In genomic region chr3:70064194-70064787, GRCh38 we compare ENCODE assay signal across 8 cellular contexts.
DNase-seq lines count a peak whose midpoint lies in the region; ATAC-seq and TF ChIP-seq lines count a peak whose summit lies in the region.

No MANE protein-coding gene starts in this region.

- H4K20me1 ChIP-seq in PC-3 (ENCODE audit: low read length), result no peaks in the 10 kb centered on the region

- no peaks in the 10 kb centered on the region for H3K27me3 ChIP-seq in HAP-1 (ENCODE audit: low read depth)
- H3K27me3 ChIP-seq in PC-3 (ENCODE audit: low read length), result peaks cover 25% of the 10 kb centered on the region

- H3K79me2 ChIP-seq in PC-3 (ENCODE audit: low read length), result no peaks in the 10 kb centered on the region

- H3K9me3 ChIP-seq in HAP-1, result no peaks in the 10 kb centered on the region
- no peaks in the 10 kb centered on the region for H3K9me3 ChIP-seq in PC-3 (ENCODE audit: low read length)

- intact Hi-C loops in PC-3 (cut with micrococcal nuclease), result loop anchor here (1.0 to 10.0 kb wide), 2 partner anchors 295 to 1591 kb away; no protein-coding TSS in a partner anchor

- H3K4me3 ChIP-seq in HAP-1 (no peak overlapping the region), PC-3 (ENCODE audit: low read length) (no peak overlapping the region), epithelial cell of proximal tubule (ENCODE audit: low read depth, low read length) (no peak overlapping the region)

- CTCF ChIA-PET in PC-3 (lab: Charles Lee), result no interaction called here

- in situ Hi-C loops in HAP-1 (cut with MboI; ENCODE audit: low sequenced_read_pairs), result loop anchor here (10.0 kb wide), 1 partner anchor 1591 kb away; no protein-coding TSS in a partner anchor

- no peak overlapping the region for H3K27ac ChIP-seq in PC-3 (ENCODE audit: low read length)

- H3K9me2 ChIP-seq in PC-3 (replicated peaks; ENCODE audit: low read length), result no peaks in the 10 kb centered on the region

- no peak for ATAC-seq in PC-3
- ATAC-seq in HG02938 (IDR thresholded peaks at IDR 0.05; ENCODE audit: unreplicated experiment), result no peak
- ATAC-seq in GM19351 (IDR thresholded peaks at IDR 0.05; ENCODE audit: unreplicated experiment), result no peak

- BruUV-seq in PC-3 (replicated peaks; lab: Mats Ljungman, UMichigan), result no TSS peak

- DNase-seq in DMS53 (lab: John Stamatoyannopoulos, UW), result peak; percentile 29
- DNase-seq in DMS53 treated with DMSO at 0.1 percent for 48 hours (lab: John Stamatoyannopoulos, UW; ENCODE audit: unreplicated experiment), result no peak
- peak; percentile 60 to 64 for DNase-seq in HAP-1 (ENCODE audit: low spot score in 2 of 2)
- DNase-seq in PC-3, result peak; percentile 53
- DNase-seq in epithelial cell of proximal tubule (ENCODE audit: low read depth), result no peak
- peak; percentile 23 for DNase-seq in non-pigmented ciliary epithelial cell (ENCODE audit: low read depth)

- no peak overlapping the region for H3K9ac ChIP-seq in PC-3 (ENCODE audit: low read length)

- H3K4me2 ChIP-seq in PC-3 (ENCODE audit: low read length), result no peak overlapping the region

- H3K36me3 ChIP-seq in HAP-1 (replicated peaks) (no peaks in the 10 kb centered on the region), PC-3 (ENCODE audit: low read depth, low read length) (no peaks in the 10 kb centered on the region)

- POLR2A ChIA-PET in PC-3 (lab: Charles Lee; ENCODE audit: unreplicated experiment), result no interaction called here

- peak; percentile 60 for TF ChIP-seq CTCF in PC-3 (conservative IDR thresholded peaks at IDR 0.05; ENCODE audit: low read depth, low read length)
- TF ChIP-seq CTCF in epithelial cell of proximal tubule (conservative IDR thresholded peaks at IDR 0.05; ENCODE audit: low read depth, low read length), result peak; percentile 72

- H2AFZ ChIP-seq in PC-3 (ENCODE audit: low read length), result no peak overlapping the region

- no peaks in the 10 kb centered on the region for H3F3A ChIP-seq in PC-3 (ENCODE audit: low read length, unreplicated experiment)

- H3K4me1 ChIP-seq in HAP-1 (peaks cover 2% of the 10 kb centered on the region), PC-3 (ENCODE audit: insufficient read depth, low read length) (no peaks in the 10 kb centered on the region)

Comparison
In these comparisons a context has a peak if more than half of its experiments do, and no peak if none do; other contexts are left out.
1. DNase-seq: peak in DMS53 (single experiment), HAP-1 (2 of 2), PC-3 (single experiment) and non-pigmented ciliary epithelial cell (single experiment); none in DMS53 treated with DMSO at 0.1 percent for 48 hours (single experiment) and epithelial cell of proximal tubule (single experiment).